Comparison of ENCODE assay signal across 25 cellular contexts in the genomic region with DNA sequence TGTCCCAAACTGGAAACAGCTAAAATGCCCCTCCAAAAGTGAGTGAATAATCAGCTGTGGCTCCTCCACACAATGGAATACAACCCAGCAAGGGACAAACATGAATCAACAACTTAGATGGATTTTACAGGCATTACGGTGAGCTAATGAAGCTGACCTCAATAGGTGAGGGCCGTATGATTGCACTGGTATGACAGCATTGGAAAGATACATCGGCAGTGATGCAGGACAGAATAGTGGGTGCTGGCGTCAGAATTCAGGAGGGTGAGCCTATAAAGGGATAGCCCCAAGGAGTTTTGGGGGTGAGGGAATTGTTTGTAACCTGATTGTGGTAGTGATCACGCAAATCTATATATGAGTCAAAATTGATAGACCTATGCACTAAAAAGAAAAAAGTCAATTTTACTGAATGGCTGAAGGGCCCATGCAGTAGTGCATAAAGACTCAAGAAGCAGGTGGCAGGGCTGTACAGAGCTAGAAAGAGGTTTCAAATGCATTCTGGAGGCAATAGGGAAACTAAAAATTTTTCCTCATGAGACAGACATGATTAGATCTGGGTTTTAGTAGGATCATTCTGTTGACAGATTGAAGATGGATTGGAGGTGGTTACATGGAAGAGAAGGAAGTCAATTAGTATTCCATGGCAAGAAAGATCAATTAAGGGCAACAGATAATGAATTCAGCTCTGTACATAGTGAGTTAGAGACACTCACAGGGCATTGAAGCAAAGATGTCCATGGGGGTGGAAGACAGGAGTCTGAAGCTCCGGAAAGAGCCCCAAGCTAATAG.
"Had no signal": no experiment of that assay in that cellular context is flagged by ENCODE, and none has a peak within 500 bp of the region (broad histone marks: within the 10 kb centered on the region; RNA-seq: fewer than 3 reads in every experiment).

No MANE protein-coding gene starts in this region.

- ATAC-seq: PC-3 had no signal

- DNase-seq: activated CD4-positive, alpha-beta memory T cell treated with anti-CD3 and anti-CD28 coated beads for 36 hours; activated CD4-positive, alpha-beta T cell treated with anti-CD3 and anti-CD28 coated beads, Interleukin-2, amount 50 U/mL, for 1 hour; activated effector memory CD4-positive, alpha-beta T cell treated with anti-CD3 and anti-CD28 coated beads, Interleukin-2, amount 50 U/mL, for 16 hours; activated naive CD4-positive, alpha-beta T cell treated with anti-CD3 and anti-CD28 coated beads for 36 hours; activated T-cell treated with anti-CD3 and anti-CD28 coated beads, Interleukin-2, amount 50 U/mL, for 1 hour; activated T-cell treated with anti-CD3 and anti-CD28 coated beads, Interleukin-2, amount 50 U/mL, for 72 hours; amygdala; MV-4-11; NCI-H1092; NCI-H1436 treated with DMSO at 0.1 percent for 48 hours; NCI-H1694 treated with DMSO at 0.1 percent for 48 hours; NCI-H2029; NCI-H345; NCI-H510A; NCI-H748 treated with DMSO at 0.1 percent for 48 hours; NK-92 treated with Interleukin-12 subunit alpha and Interleukin-12 subunit beta, amount 100 ng/mL, for 24 hours; PC-3; Peyer's patch; RPMI8226; SK-N-SH had no signal

- H3K36me3 Mint-ChIP-seq: activated CD4-positive, alpha-beta memory T cell treated with anti-CD3 and anti-CD28 coated beads for 36 hours; activated naive CD8-positive, alpha-beta T cell had no signal

- H3K27me3 Mint-ChIP-seq: activated naive CD8-positive, alpha-beta T cell; central memory CD8-positive, alpha-beta T cell had no signal

- H3K4me1 Mint-ChIP-seq: central memory CD8-positive, alpha-beta T cell had no signal

- H3K9me3 Mint-ChIP-seq: activated CD4-positive, alpha-beta memory T cell treated with anti-CD3 and anti-CD28 coated beads for 36 hours; activated naive CD4-positive, alpha-beta T cell treated with anti-CD3 and anti-CD28 coated beads for 36 hours; activated T-cell treated with anti-CD3 and anti-CD28 coated beads, Interleukin-2, amount 50 U/mL, for 72 hours; activated T-helper 17 cell treated with anti-CD3 and anti-CD28 coated beads, Interleukin-2, amount 50 U/mL, for 72 hours; T-helper 1 cell treated with Interleukin-12 subunit alpha and Interleukin-12 subunit beta and Interleukin-4 antibody, amounts not matched to agents 30 μg/mL and 1 μg/mL, for 36 hours; T-helper 2 cell treated with Interferon-gamma antibody and Interleukin-4, amounts not matched to agents 5 μg/mL and 100 μg/mL, for 36 hours had no signal

- H3K27ac Mint-ChIP-seq: activated CD4-positive, alpha-beta memory T cell treated with anti-CD3 and anti-CD28 coated beads for 36 hours; activated naive CD4-positive, alpha-beta T cell treated with anti-CD3 and anti-CD28 coated beads for 36 hours; activated naive CD8-positive, alpha-beta T cell; activated T-cell treated with anti-CD3 and anti-CD28 coated beads, Interleukin-2, amount 50 U/mL, for 72 hours; activated T-helper 17 cell treated with anti-CD3 and anti-CD28 coated beads, Interleukin-2, amount 50 U/mL, for 72 hours; T-helper 1 cell treated with Interleukin-12 subunit alpha and Interleukin-12 subunit beta and Interleukin-4 antibody, amounts not matched to agents 30 μg/mL and 1 μg/mL, for 36 hours; T-helper 2 cell treated with Interferon-gamma antibody and Interleukin-4, amounts not matched to agents 5 μg/mL and 100 μg/mL, for 36 hours had no signal

- H3K4me3 Mint-ChIP-seq: activated CD4-positive, alpha-beta memory T cell treated with anti-CD3 and anti-CD28 coated beads for 36 hours; activated naive CD4-positive, alpha-beta T cell treated with anti-CD3 and anti-CD28 coated beads for 36 hours; activated naive CD8-positive, alpha-beta T cell; activated T-cell treated with anti-CD3 and anti-CD28 coated beads, Interleukin-2, amount 50 U/mL, for 72 hours; activated T-helper 17 cell treated with anti-CD3 and anti-CD28 coated beads, Interleukin-2, amount 50 U/mL, for 72 hours; central memory CD8-positive, alpha-beta T cell; T-helper 1 cell treated with Interleukin-12 subunit alpha and Interleukin-12 subunit beta and Interleukin-4 antibody, amounts not matched to agents 30 μg/mL and 1 μg/mL, for 36 hours; T-helper 2 cell treated with Interferon-gamma antibody and Interleukin-4, amounts not matched to agents 5 μg/mL and 100 μg/mL, for 36 hours had no signal
